ENCODE assay signal across 1 cellular context in the genomic region with DNA sequence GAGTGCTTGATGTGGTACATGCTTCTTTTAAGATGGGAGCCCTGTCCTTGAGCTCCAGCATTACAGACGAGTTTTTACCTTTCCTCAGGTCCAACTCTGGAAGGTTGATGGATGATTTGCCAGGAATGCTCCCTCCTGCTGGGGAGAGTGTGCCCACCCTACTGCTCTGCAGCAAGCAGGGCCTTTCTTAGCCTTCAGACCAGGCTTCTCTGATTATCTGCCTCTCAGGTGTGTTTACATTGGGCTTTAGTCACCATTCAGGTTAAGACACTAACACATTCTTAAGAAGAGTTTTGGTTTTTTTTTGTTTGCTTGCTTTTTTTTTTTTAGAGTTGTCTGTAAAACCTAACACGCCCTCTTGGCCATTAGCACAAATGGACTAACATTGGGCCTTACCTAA.
A peak's percentile ranks its signal among the peaks of the same experiment; 100 is the strongest.
TF ChIP-seq lines count a peak whose summit lies in the region.

No MANE protein-coding gene starts in this region.

TF ChIP-seq in H1, 55 proteins besides CTCF, POLR2A, EP300 and RAD21 (continued from another document):
- TF ChIP-seq, protein P1, sequence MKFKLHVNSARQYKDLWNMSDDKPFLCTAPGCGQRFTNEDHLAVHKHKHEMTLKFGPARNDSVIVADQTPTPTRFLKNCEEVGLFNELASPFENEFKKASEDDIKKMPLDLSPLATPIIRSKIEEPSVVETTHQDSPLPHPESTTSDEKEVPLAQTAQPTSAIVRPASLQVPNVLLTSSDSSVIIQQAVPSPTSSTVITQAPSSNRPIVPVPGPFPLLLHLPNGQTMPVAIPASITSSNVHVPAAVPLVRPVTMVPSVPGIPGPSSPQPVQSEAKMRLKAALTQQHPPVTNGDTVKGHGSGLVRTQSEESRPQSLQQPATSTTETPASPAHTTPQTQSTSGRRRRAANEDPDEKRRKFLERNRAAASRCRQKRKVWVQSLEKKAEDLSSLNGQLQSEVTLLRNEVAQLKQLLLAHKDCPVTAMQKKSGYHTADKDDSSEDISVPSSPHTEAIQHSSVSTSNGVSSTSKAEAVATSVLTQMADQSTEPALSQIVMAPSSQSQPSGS (IDR thresholded peaks at IDR 0.05; ENCODE audit: low read length) = no peak
- TF ChIP-seq SP1 (IDR thresholded peaks at IDR 0.05; ENCODE audit: low read depth, low read length) = no peak
- no peak for TF ChIP-seq NRF1 (IDR thresholded peaks at IDR 0.05; ENCODE audit: low read depth, low read length)
- TF ChIP-seq TEAD4 (IDR thresholded peaks at IDR 0.05; ENCODE audit: low read depth, low read length) = peak; percentile 88
- TF ChIP-seq RXRA (IDR thresholded peaks at IDR 0.05; ENCODE audit: insufficient read depth, low read depth, low read length) = no peak
- no peak for TF ChIP-seq TAF1 (IDR thresholded peaks at IDR 0.05; ENCODE audit: low read depth, low read length)
- no peak for TF ChIP-seq KDM5A (IDR thresholded peaks at IDR 0.05; ENCODE audit: low read length)
- TF ChIP-seq, protein P2, sequence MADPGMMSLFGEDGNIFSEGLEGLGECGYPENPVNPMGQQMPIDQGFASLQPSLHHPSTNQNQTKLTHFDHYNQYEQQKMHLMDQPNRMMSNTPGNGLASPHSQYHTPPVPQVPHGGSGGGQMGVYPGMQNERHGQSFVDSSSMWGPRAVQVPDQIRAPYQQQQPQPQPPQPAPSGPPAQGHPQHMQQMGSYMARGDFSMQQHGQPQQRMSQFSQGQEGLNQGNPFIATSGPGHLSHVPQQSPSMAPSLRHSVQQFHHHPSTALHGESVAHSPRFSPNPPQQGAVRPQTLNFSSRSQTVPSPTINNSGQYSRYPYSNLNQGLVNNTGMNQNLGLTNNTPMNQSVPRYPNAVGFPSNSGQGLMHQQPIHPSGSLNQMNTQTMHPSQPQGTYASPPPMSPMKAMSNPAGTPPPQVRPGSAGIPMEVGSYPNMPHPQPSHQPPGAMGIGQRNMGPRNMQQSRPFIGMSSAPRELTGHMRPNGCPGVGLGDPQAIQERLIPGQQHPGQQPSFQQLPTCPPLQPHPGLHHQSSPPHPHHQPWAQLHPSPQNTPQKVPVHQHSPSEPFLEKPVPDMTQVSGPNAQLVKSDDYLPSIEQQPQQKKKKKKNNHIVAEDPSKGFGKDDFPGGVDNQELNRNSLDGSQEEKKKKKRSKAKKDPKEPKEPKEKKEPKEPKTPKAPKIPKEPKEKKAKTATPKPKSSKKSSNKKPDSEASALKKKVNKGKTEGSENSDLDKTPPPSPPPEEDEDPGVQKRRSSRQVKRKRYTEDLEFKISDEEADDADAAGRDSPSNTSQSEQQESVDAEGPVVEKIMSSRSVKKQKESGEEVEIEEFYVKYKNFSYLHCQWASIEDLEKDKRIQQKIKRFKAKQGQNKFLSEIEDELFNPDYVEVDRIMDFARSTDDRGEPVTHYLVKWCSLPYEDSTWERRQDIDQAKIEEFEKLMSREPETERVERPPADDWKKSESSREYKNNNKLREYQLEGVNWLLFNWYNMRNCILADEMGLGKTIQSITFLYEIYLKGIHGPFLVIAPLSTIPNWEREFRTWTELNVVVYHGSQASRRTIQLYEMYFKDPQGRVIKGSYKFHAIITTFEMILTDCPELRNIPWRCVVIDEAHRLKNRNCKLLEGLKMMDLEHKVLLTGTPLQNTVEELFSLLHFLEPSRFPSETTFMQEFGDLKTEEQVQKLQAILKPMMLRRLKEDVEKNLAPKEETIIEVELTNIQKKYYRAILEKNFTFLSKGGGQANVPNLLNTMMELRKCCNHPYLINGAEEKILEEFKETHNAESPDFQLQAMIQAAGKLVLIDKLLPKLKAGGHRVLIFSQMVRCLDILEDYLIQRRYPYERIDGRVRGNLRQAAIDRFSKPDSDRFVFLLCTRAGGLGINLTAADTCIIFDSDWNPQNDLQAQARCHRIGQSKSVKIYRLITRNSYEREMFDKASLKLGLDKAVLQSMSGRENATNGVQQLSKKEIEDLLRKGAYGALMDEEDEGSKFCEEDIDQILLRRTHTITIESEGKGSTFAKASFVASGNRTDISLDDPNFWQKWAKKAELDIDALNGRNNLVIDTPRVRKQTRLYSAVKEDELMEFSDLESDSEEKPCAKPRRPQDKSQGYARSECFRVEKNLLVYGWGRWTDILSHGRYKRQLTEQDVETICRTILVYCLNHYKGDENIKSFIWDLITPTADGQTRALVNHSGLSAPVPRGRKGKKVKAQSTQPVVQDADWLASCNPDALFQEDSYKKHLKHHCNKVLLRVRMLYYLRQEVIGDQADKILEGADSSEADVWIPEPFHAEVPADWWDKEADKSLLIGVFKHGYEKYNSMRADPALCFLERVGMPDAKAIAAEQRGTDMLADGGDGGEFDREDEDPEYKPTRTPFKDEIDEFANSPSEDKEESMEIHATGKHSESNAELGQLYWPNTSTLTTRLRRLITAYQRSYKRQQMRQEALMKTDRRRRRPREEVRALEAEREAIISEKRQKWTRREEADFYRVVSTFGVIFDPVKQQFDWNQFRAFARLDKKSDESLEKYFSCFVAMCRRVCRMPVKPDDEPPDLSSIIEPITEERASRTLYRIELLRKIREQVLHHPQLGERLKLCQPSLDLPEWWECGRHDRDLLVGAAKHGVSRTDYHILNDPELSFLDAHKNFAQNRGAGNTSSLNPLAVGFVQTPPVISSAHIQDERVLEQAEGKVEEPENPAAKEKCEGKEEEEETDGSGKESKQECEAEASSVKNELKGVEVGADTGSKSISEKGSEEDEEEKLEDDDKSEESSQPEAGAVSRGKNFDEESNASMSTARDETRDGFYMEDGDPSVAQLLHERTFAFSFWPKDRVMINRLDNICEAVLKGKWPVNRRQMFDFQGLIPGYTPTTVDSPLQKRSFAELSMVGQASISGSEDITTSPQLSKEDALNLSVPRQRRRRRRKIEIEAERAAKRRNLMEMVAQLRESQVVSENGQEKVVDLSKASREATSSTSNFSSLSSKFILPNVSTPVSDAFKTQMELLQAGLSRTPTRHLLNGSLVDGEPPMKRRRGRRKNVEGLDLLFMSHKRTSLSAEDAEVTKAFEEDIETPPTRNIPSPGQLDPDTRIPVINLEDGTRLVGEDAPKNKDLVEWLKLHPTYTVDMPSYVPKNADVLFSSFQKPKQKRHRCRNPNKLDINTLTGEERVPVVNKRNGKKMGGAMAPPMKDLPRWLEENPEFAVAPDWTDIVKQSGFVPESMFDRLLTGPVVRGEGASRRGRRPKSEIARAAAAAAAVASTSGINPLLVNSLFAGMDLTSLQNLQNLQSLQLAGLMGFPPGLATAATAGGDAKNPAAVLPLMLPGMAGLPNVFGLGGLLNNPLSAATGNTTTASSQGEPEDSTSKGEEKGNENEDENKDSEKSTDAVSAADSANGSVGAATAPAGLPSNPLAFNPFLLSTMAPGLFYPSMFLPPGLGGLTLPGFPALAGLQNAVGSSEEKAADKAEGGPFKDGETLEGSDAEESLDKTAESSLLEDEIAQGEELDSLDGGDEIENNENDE (IDR thresholded peaks at IDR 0.05; ENCODE audit: insufficient replicate concordance, low read length) = peak; percentile 81
- no peak for TF ChIP-seq PHF8 (conservative IDR thresholded peaks at IDR 0.05; ENCODE audit: low read depth, low read length)
- TF ChIP-seq, protein P3, sequence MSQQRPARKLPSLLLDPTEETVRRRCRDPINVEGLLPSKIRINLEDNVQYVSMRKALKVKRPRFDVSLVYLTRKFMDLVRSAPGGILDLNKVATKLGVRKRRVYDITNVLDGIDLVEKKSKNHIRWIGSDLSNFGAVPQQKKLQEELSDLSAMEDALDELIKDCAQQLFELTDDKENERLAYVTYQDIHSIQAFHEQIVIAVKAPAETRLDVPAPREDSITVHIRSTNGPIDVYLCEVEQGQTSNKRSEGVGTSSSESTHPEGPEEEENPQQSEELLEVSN (IDR thresholded peaks at IDR 0.05) = no peak
- no peak for TF ChIP-seq SIN3A (conservative IDR thresholded peaks at IDR 0.05 in 1 of 2, IDR thresholded peaks at IDR 0.05 in 1 of 2; ENCODE audit: low read depth in 1 of 2, low read length in 2 of 2)
- peak; percentile 72; the same call in 1 of the 2 replicates for TF ChIP-seq TCF12 (IDR thresholded peaks at IDR 0.05; ENCODE audit: low read depth, low read length)
- no peak for TF ChIP-seq RNF2 (IDR thresholded peaks at IDR 0.05; ENCODE audit: borderline replicate concordance, low read depth, low read length, missing control alignments, poor library complexity, severe bottlenecking)
- no peak for TF ChIP-seq RBBP5 (IDR thresholded peaks at IDR 0.05; ENCODE audit: borderline replicate concordance, low read depth, low read length)
- TF ChIP-seq TAF7 (optimal IDR thresholded peaks at IDR 0.05; ENCODE audit: borderline replicate concordance, low read depth, low read length) = no peak
- TF ChIP-seq SIRT6 (IDR thresholded peaks at IDR 0.05; ENCODE audit: low read length) = no peak
- no peak for TF ChIP-seq SP2 (IDR thresholded peaks at IDR 0.05; ENCODE audit: low read length)
- no peak for TF ChIP-seq CBX5 (IDR thresholded peaks at IDR 0.05; ENCODE audit: low read depth, low read length)
- TF ChIP-seq TBP (IDR thresholded peaks at IDR 0.05; ENCODE audit: low read depth, low read length) = no peak
- TF ChIP-seq FOSL1 (IDR thresholded peaks at IDR 0.05; ENCODE audit: insufficient read depth, low read depth, low read length) = no peak
- no peak for TF ChIP-seq KDM4A (IDR thresholded peaks at IDR 0.05; ENCODE audit: low read depth, low read length, severe bottlenecking)
